Comparison of ENCODE assay signal across 13 cellular contexts in genomic region chrX:38052096-38052495, GRCh38. TPM values are rescaled to one million over a fixed set of nuclear protein-coding genes. Genes with fewer than 3 reads are reported as not detected.
DNase-seq lines count a peak whose midpoint lies in the region; ATAC-seq and TF ChIP-seq lines count a peak whose summit lies in the region.
"Had no signal": no experiment of that assay in that cellular context is flagged by ENCODE, and none has a peak within 500 bp of the region (broad histone marks: within the 10 kb centered on the region; RNA-seq: fewer than 3 reads in every experiment).

No MANE protein-coding gene starts in this region.

- H3K4me1 Mint-ChIP-seq in Calu3 (ENCODE audit: low read depth, unreplicated experiment) (no peaks in the 10 kb centered on the region), neural progenitor cell (no peaks in the 10 kb centered on the region)
- H3K4me1 Mint-ChIP-seq: central memory CD8-positive, alpha-beta T cell had no signal

- no peak overlapping the region for H2AFZ ChIP-seq in neural progenitor cell (replicated peaks)

- no peak for TF ChIP-seq CTCF in Calu3 (IDR thresholded peaks at IDR 0.05; ENCODE audit: unreplicated experiment)
- no peak for TF ChIP-seq CTCF in neural progenitor cell (IDR thresholded peaks at IDR 0.05)

- no peaks in the 10 kb centered on the region for H3F3A ChIP-seq in neural progenitor cell (ENCODE audit: low read depth)

- DNase-seq in Calu3 (peak; percentile 1), HT1080 (ENCODE audit: low read depth) (peak; percentile 91), amniotic stem cell (lab: John Stamatoyannopoulos, UW) (peak; percentile 35), kidney glomerular epithelial cell (lab: John Stamatoyannopoulos, UW) (peak; percentile 3), SHP77 treated with DMSO at 0.1 percent for 48 hours (lab: John Stamatoyannopoulos, UW) (no peak), neural progenitor cell (ENCODE audit: low spot score) (no peak)
- DNase-seq: activated CD8-positive, alpha-beta memory T cell treated with anti-CD3 and anti-CD28 coated beads, Interleukin-2, amount 10 ng/mL, durations not matched to agents 7 days and 5 days; GDM1; NCI-H2029 had no signal

- H3K27ac ChIP-seq in neural progenitor cell: no peak overlapping the region

- intact Hi-C loops in Calu3 (cut with micrococcal nuclease; ENCODE audit: unreplicated experiment): no loop called here

- H3K9me3 Mint-ChIP-seq in Calu3 (ENCODE audit: low read depth, unreplicated experiment) (no peaks in the 10 kb centered on the region), neural progenitor cell (peaks cover 6% of the 10 kb centered on the region)
- H3K9me3 Mint-ChIP-seq: central memory CD8-positive, alpha-beta T cell had no signal

- no peaks in the 10 kb centered on the region for H3K36me3 Mint-ChIP-seq in Calu3 (ENCODE audit: insufficient read depth, unreplicated experiment)
- H3K36me3 Mint-ChIP-seq in neural progenitor cell: no peaks in the 10 kb centered on the region
- H3K36me3 Mint-ChIP-seq: activated CD8-positive, alpha-beta memory T cell treated with anti-CD3 and anti-CD28 coated beads, Interleukin-2, amount 10 ng/mL, durations not matched to agents 7 days and 5 days had no signal

- no peak overlapping the region for H3K4me2 ChIP-seq in neural progenitor cell

- H3K27me3 ChIP-seq in neural progenitor cell: no peaks in the 10 kb centered on the region

- H3K27me3 Mint-ChIP-seq in Calu3 (ENCODE audit: unreplicated experiment): no peaks in the 10 kb centered on the region
- H3K27me3 Mint-ChIP-seq in neural progenitor cell (ENCODE audit: insufficient read depth, low read depth): peaks cover 6% of the 10 kb centered on the region
- H3K27me3 Mint-ChIP-seq: activated CD8-positive, alpha-beta memory T cell treated with anti-CD3 and anti-CD28 coated beads, Interleukin-2, amount 10 ng/mL, durations not matched to agents 7 days and 5 days had no signal

- H4K20me1 ChIP-seq in neural progenitor cell (ENCODE audit: low read depth): no peaks in the 10 kb centered on the region

- H3K27ac Mint-ChIP-seq in Calu3 (ENCODE audit: unreplicated experiment) (no peak overlapping the region), neural progenitor cell (no peak overlapping the region)
- H3K27ac Mint-ChIP-seq: activated CD8-positive, alpha-beta memory T cell treated with anti-CD3 and anti-CD28 coated beads, Interleukin-2, amount 10 ng/mL, durations not matched to agents 7 days and 5 days; nephron had no signal

- no peak overlapping the region for H3K4me3 ChIP-seq in neural progenitor cell
- H3K4me3 ChIP-seq: HAP-1 had no signal

- H3K4me3 Mint-ChIP-seq in Calu3 (ENCODE audit: low read depth, unreplicated experiment) (no peak overlapping the region), neural progenitor cell (no peak overlapping the region)
- H3K4me3 Mint-ChIP-seq: activated CD8-positive, alpha-beta memory T cell treated with anti-CD3 and anti-CD28 coated beads, Interleukin-2, amount 10 ng/mL, durations not matched to agents 7 days and 5 days; central memory CD8-positive, alpha-beta T cell; nephron had no signal

- no peaks in the 10 kb centered on the region for H3K4me1 ChIP-seq in neural progenitor cell
- H3K4me1 ChIP-seq: HAP-1 had no signal

- no peaks in the 10 kb centered on the region for H3K79me2 ChIP-seq in neural progenitor cell (ENCODE audit: low read depth)

- no peaks in the 10 kb centered on the region for H3K36me3 ChIP-seq in neural progenitor cell
- H3K36me3 ChIP-seq: HAP-1 had no signal

- no TSS peak for BruUV-seq in Calu3 (replicated peaks; lab: Mats Ljungman, UMichigan)

- CTCF ChIA-PET in Calu3 (lab: Charles Lee): no interaction called here

- H3K9ac ChIP-seq in neural progenitor cell: no peak overlapping the region

- H3K9me3 ChIP-seq in neural progenitor cell (ENCODE audit: low read depth): no peaks in the 10 kb centered on the region
- H3K9me3 ChIP-seq: HAP-1 had no signal

- ATAC-seq in GM19324 (IDR thresholded peaks at IDR 0.05; ENCODE audit: low FRiP score, unreplicated experiment): no peak
- ATAC-seq: activated CD8-positive, alpha-beta memory T cell treated with anti-CD3 and anti-CD28 coated beads, Interleukin-2, amount 10 ng/mL, durations not matched to agents 7 days and 5 days had no signal

RNA-seq across cellular contexts. Expression of gene SYTL5, which starts 45.7 kb away (rescaled TPM):
- 0.47 and 1.2 TPM in 2 replicates for total RNA-seq in Calu3 (2022)
- total RNA-seq in HT1080 (2014; rRNA removed; shearing (Covaris generic)): 1.3 and 1.9 TPM in 2 replicates
- 0.09 and 0.19 TPM in 2 replicates for polyA plus RNA-seq in HT1080 (2015; cell fraction: cytosol; rRNA removed)
- 0.17 and 0.24 TPM in 2 replicates for polyA plus RNA-seq in HT1080 (2015; cell fraction: nucleus; rRNA removed)
- total RNA-seq in neural progenitor cell (ENCODE audit: low replicate concordance): 0.87 and 1.7 TPM in 2 replicates
- total RNA-seq: activated CD8-positive, alpha-beta memory T cell treated with anti-CD3 and anti-CD28 coated beads, Interleukin-2, amount 10 ng/mL, durations not matched to agents 7 days and 5 days had no signal

Comparison
In these comparisons a context has a peak if more than half of its experiments do, and no peak if none do; other contexts are left out.
1. DNase-seq: peak in Calu3 (single experiment), HT1080 (single experiment), amniotic stem cell (single experiment) and kidney glomerular epithelial cell (single experiment); none in SHP77 treated with DMSO at 0.1 percent for 48 hours (single experiment) and neural progenitor cell (single experiment).